In genomic region chr12:53625373-53625945, GRCh38 we compare ENCODE assay signal across 8 cellular contexts. TPM values are rescaled to one million over a fixed set of nuclear protein-coding genes. Genes with fewer than 3 reads are reported as not detected.
DNase-seq lines count a peak whose midpoint lies in the region; ATAC-seq and TF ChIP-seq lines count a peak whose summit lies in the region.

No MANE protein-coding gene starts in this region.

- H3K4me1 ChIP-seq in fibroblast of lung (ENCODE audit: control insufficient read depth, extremely low read depth, insufficient read depth, low read length): no peaks in the 10 kb centered on the region
- peaks cover 42% of the 10 kb centered on the region for H3K4me1 ChIP-seq in psoas muscle

- peak overlapping the region; percentile 81 for H3K4me2 ChIP-seq in fibroblast of lung (ENCODE audit: extremely low read depth, insufficient read depth, low read length)

- H4K20me1 ChIP-seq in fibroblast of lung (ENCODE audit: control insufficient read depth, extremely low read depth, insufficient read depth, low read length): no peaks in the 10 kb centered on the region

- H3K9ac ChIP-seq in SK-N-MC (ENCODE audit: insufficient read length): peak overlapping the region; percentile 81
- H3K9ac ChIP-seq in fibroblast of lung (ENCODE audit: insufficient read depth, low read length): peak overlapping the region; percentile 51

- H3K27me3 ChIP-seq in GM06990 (replicated peaks; ENCODE audit: control insufficient read depth, insufficient read depth, low read length) (no peaks in the 10 kb centered on the region), fibroblast of lung (ENCODE audit: control insufficient read depth, insufficient read depth, low read length) (no peaks in the 10 kb centered on the region), psoas muscle (ENCODE audit: insufficient read depth in 3 of 3, low read length in 2 of 3) (no peaks in the 10 kb centered on the region)

- peak overlapping the region; percentile 37 for H2AFZ ChIP-seq in fibroblast of lung (ENCODE audit: low read length)

- intact Hi-C loops in psoas muscle (cut with DNase I): loop anchor here in 1 of 2 donors (5.0 kb wide), 1 partner anchor 47 kb away; no protein-coding TSS in a partner anchor

- peak overlapping the region; percentile 94 for H3K27ac ChIP-seq in SK-N-MC
- peak overlapping the region; percentile 97 for H3K27ac ChIP-seq in fibroblast of lung (ENCODE audit: insufficient read depth, low read length)
- peak overlapping the region; percentile 95 for H3K27ac ChIP-seq in psoas muscle

- no peaks in the 10 kb centered on the region for H3K9me3 ChIP-seq in SK-N-MC (ENCODE audit: low read depth, low read length)
- no peaks in the 10 kb centered on the region for H3K9me3 ChIP-seq in fibroblast of lung (ENCODE audit: control insufficient read depth, insufficient read depth, low read depth, low read length)
- no peaks in the 10 kb centered on the region for H3K9me3 ChIP-seq in psoas muscle

- 0 out of 2 replicates have a peak, but pooled peaks cover 1% of the 10 kb centered on the region for H3K36me3 ChIP-seq in GM06990 (ENCODE audit: control insufficient read depth, insufficient read depth, low read length)
- H3K36me3 ChIP-seq in SK-N-MC (ENCODE audit: insufficient read depth, low read length): peaks cover 6% of the 10 kb centered on the region; the same call in 1 of the 2 replicates
- H3K36me3 ChIP-seq in fibroblast of lung (ENCODE audit: control insufficient read depth, insufficient read depth, low read length): no peaks in the 10 kb centered on the region
- no peaks in the 10 kb centered on the region for H3K36me3 ChIP-seq in psoas muscle (ENCODE audit: insufficient read depth in 1 of 2, low read depth in 1 of 2)

- DNase-seq in GM06990 (ENCODE audit: extremely low read depth, insufficient read length) (no peak), SK-N-MC (ENCODE audit: low read depth, low spot score) (no peak), fibroblast of lung (ENCODE audit: low read depth in 2 of 2) (no peak), psoas muscle (no peak), NCI-H1436 (lab: John Stamatoyannopoulos, UW) (no peak), LoVo (ENCODE audit: low spot score) (no peak), NCI-H2029 (lab: John Stamatoyannopoulos, UW) (no peak)
- no peak for DNase-seq in stimulated activated naive CD4-positive, alpha-beta T cell treated with Interleukin-2 at 50 U/mL for 16 hours (lab: John Stamatoyannopoulos, UW)

- WGBS in psoas muscle, 3 donors: 8 to 13% (median 9%) methylated on average over 5 of the region's 5 CpGs

- ATAC-seq in psoas muscle: no peak

- TF ChIP-seq CTCF in GM06990 (IDR thresholded peaks at IDR 0.05; ENCODE audit: insufficient read depth, low read length, poor library complexity, severe bottlenecking) (no peak), fibroblast of lung (conservative IDR thresholded peaks at IDR 0.05 in 1 of 2, IDR thresholded peaks at IDR 0.05 in 1 of 2; ENCODE audit: low read depth in 1 of 2, low read length in 2 of 2) (no peak), psoas muscle (IDR thresholded peaks at IDR 0.05) (no peak)

- peaks cover 50% of the 10 kb centered on the region for H3K79me2 ChIP-seq in fibroblast of lung (ENCODE audit: control insufficient read depth, insufficient read depth, low read length)

- H3K4me3 ChIP-seq in GM06990 (replicated peaks; ENCODE audit: low read depth, low read length): peak overlapping the region; percentile 79
- peak overlapping the region; percentile 93 for H3K4me3 ChIP-seq in SK-N-MC
- peak overlapping the region; percentile 72 to 100 (median 80) for H3K4me3 ChIP-seq in fibroblast of lung (replicated peaks in 1 of 4; ENCODE audit: control extremely low read depth in 1 of 4, insufficient read depth in 1 of 4, low read depth in 3 of 4, low read length in 4 of 4)
- H3K4me3 ChIP-seq in psoas muscle: peak overlapping the region; percentile 77

RNA-seq across cellular contexts. Expression of gene ATF7, which starts 0.7 kb away (rescaled TPM):
- total RNA-seq in fibroblast of lung: 7.4 and 11.4 TPM in 2 replicates
- polyA plus RNA-seq in fibroblast of lung: 24.7 and 27.4 TPM in 2 replicates
- polyA plus RNA-seq in fibroblast of lung (2012): 16.4 and 16.6 TPM in 2 replicates
- polyA minus RNA-seq in fibroblast of lung (ENCODE audit: low replicate concordance): 44.1 and 48.7 TPM in 2 replicates
- total RNA-seq in psoas muscle: 10 to 100 TPM; 25.4 to 32.3 (median 31.5) TPM
- polyA plus RNA-seq in psoas muscle: 10 to 100 TPM; 15.7 to 21.8 (median 18.0) TPM

RNA-seq across cellular contexts. Expression of gene ATP5MC2, which starts 50.4 kb away (rescaled TPM):
- total RNA-seq in fibroblast of lung (148 and 169 TPM in 2 replicates), psoas muscle (100 to 1,000 TPM; 349 to 495 (median 423) TPM)
- polyA plus RNA-seq in fibroblast of lung (232 and 372 TPM in 2 replicates), psoas muscle (100 to 1,000 TPM; 396 to 646 (median 496) TPM)
- polyA plus RNA-seq in fibroblast of lung (2012): 362 and 517 TPM in 2 replicates
- 884 and 1,264 TPM in 2 replicates for polyA minus RNA-seq in fibroblast of lung (ENCODE audit: low replicate concordance)
